Comparison of ENCODE assay signal across 1 cellular context in genomic region chr9:68740561-68740960, GRCh38.
TF ChIP-seq lines count a peak whose summit lies in the region.

No MANE protein-coding gene starts in this region.

TF ChIP-seq in HepG2, 621 proteins besides CTCF, POLR2A, EP300 and RAD21 (continued from another document):
- TF ChIP-seq HNF1B (CRISPR knock-in tag; IDR thresholded peaks at IDR 0.05) (no peak), CERS6 (CRISPR knock-in tag; IDR thresholded peaks at IDR 0.05) (no peak)
TF ChIP-seq in HepG2: peak in this region for 12.
